Comparison of ENCODE assay signal across 1 cellular context in genomic region chr1:169891539-169891885, GRCh38.
TF ChIP-seq lines count a peak whose summit lies in the region.

No MANE protein-coding gene starts in this region.

TF ChIP-seq in HepG2, 621 proteins besides CTCF, POLR2A, EP300 and RAD21:
- TF ChIP-seq ZNF121 (CRISPR knock-in tag; IDR thresholded peaks at IDR 0.05) (no peak), PPARG (CRISPR knock-in tag; conservative IDR thresholded peaks at IDR 0.05) (no peak), U2AF1 (optimal IDR thresholded peaks at IDR 0.05; ENCODE audit: low read depth, low read length) (no peak), CEBPB (IDR thresholded peaks at IDR 0.05; ENCODE audit: borderline replicate concordance, low read depth, low read length) (no peak), HNRNPK (IDR thresholded peaks at IDR 0.05; ENCODE audit: low read depth, low read length, poor library complexity, severe bottlenecking) (no peak), SP2 (CRISPR knock-in tag; IDR thresholded peaks at IDR 0.05) (no peak), MAFK (conservative IDR thresholded peaks at IDR 0.05 in 1 of 2, IDR thresholded peaks at IDR 0.05 in 1 of 2; ENCODE audit: low read length in 2 of 2) (no peak), ZNF703 (CRISPR knock-in tag; IDR thresholded peaks at IDR 0.05; ENCODE audit: borderline replicate concordance) (no peak), ARHGAP35 (CRISPR knock-in tag; IDR thresholded peaks at IDR 0.05; ENCODE audit: borderline replicate concordance) (no peak), ZBTB7A (CRISPR knock-in tag; IDR thresholded peaks at IDR 0.05) (no peak)
- TF ChIP-seq, protein P1, sequence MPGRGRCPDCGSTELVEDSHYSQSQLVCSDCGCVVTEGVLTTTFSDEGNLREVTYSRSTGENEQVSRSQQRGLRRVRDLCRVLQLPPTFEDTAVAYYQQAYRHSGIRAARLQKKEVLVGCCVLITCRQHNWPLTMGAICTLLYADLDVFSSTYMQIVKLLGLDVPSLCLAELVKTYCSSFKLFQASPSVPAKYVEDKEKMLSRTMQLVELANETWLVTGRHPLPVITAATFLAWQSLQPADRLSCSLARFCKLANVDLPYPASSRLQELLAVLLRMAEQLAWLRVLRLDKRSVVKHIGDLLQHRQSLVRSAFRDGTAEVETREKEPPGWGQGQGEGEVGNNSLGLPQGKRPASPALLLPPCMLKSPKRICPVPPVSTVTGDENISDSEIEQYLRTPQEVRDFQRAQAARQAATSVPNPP (CRISPR knock-in tag; IDR thresholded peaks at IDR 0.05), result no peak
- TF ChIP-seq, protein P2, sequence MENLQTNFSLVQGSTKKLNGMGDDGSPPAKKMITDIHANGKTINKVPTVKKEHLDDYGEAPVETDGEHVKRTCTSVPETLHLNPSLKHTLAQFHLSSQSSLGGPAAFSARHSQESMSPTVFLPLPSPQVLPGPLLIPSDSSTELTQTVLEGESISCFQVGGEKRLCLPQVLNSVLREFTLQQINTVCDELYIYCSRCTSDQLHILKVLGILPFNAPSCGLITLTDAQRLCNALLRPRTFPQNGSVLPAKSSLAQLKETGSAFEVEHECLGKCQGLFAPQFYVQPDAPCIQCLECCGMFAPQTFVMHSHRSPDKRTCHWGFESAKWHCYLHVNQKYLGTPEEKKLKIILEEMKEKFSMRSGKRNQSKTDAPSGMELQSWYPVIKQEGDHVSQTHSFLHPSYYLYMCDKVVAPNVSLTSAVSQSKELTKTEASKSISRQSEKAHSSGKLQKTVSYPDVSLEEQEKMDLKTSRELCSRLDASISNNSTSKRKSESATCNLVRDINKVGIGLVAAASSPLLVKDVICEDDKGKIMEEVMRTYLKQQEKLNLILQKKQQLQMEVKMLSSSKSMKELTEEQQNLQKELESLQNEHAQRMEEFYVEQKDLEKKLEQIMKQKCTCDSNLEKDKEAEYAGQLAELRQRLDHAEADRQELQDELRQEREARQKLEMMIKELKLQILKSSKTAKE (CRISPR knock-in tag; IDR thresholded peaks at IDR 0.05; ENCODE audit: borderline replicate concordance), result no peak
- TF ChIP-seq, protein P3, sequence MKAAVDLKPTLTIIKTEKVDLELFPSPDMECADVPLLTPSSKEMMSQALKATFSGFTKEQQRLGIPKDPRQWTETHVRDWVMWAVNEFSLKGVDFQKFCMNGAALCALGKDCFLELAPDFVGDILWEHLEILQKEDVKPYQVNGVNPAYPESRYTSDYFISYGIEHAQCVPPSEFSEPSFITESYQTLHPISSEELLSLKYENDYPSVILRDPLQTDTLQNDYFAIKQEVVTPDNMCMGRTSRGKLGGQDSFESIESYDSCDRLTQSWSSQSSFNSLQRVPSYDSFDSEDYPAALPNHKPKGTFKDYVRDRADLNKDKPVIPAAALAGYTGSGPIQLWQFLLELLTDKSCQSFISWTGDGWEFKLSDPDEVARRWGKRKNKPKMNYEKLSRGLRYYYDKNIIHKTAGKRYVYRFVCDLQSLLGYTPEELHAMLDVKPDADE (CRISPR knock-in tag; IDR thresholded peaks at IDR 0.05), result no peak
- TF ChIP-seq, protein P4, sequence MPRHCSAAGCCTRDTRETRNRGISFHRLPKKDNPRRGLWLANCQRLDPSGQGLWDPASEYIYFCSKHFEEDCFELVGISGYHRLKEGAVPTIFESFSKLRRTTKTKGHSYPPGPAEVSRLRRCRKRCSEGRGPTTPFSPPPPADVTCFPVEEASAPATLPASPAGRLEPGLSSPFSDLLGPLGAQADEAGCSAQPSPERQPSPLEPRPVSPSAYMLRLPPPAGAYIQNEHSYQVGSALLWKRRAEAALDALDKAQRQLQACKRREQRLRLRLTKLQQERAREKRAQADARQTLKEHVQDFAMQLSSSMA (CRISPR knock-in tag; IDR thresholded peaks at IDR 0.05), result no peak
